In genomic region chr3:197558000-197558399, GRCh38 we compare ENCODE assay signal across 22 cellular contexts. TPM values are rescaled to one million over a fixed set of nuclear protein-coding genes. Genes with fewer than 3 reads are reported as not detected.
DNase-seq lines count a peak whose midpoint lies in the region; ATAC-seq and TF ChIP-seq lines count a peak whose summit lies in the region.
"Had no signal": no experiment of that assay in that cellular context is flagged by ENCODE, and none has a peak within 500 bp of the region (broad histone marks: within the 10 kb centered on the region; RNA-seq: fewer than 3 reads in every experiment).

No MANE protein-coding gene starts in this region.

- H3K4me3 ChIP-seq in Caco-2 (ENCODE audit: low read depth, low read length) (no peak overlapping the region), SK-N-SH (ENCODE audit: low read depth in 2 of 2, low read length in 1 of 2) (no peak overlapping the region)
- H3K4me3 ChIP-seq: spleen, vagina had no signal

- H2AFZ ChIP-seq in SK-N-SH (ENCODE audit: low read depth), result no peak overlapping the region

- intact Hi-C loops in Caco-2 (cut with micrococcal nuclease; ENCODE audit: unreplicated experiment), result no loop called here

- peaks cover 12% of the 10 kb centered on the region for H3K36me3 Mint-ChIP-seq in Caco-2 (ENCODE audit: insufficient read depth, unreplicated experiment)
- peaks cover under 1% of the 10 kb centered on the region for H3K36me3 Mint-ChIP-seq in nephron (ENCODE audit: low read depth)

- H3K27me3 ChIP-seq in Caco-2 (replicated peaks; ENCODE audit: control insufficient read depth, insufficient read depth, low read length), result no peaks in the 10 kb centered on the region
- H3K27me3 ChIP-seq in SK-N-SH (ENCODE audit: insufficient read depth), result peaks cover 14% of the 10 kb centered on the region; the same call in 1 of the 2 replicates
- H3K27me3 ChIP-seq: vagina had no signal

- H3K9me2 ChIP-seq in SK-N-SH, result no peaks in the 10 kb centered on the region

- H3K4me1 Mint-ChIP-seq in Caco-2 (ENCODE audit: low read depth, unreplicated experiment), result peaks cover 29% of the 10 kb centered on the region
- H3K4me1 Mint-ChIP-seq in nephron, result peaks cover 6% of the 10 kb centered on the region

- H3K4me1 ChIP-seq in Caco-2, result peaks cover 30% of the 10 kb centered on the region
- H3K4me1 ChIP-seq in SK-N-SH (ENCODE audit: control insufficient read depth in 1 of 2, insufficient read depth in 2 of 2, low read depth in 1 of 2, low read length in 1 of 2), result peaks cover 0 to 7% of the 10 kb centered on the region in 2 experiments; a peak in 1 of 4 replicates

- H3K27me3 Mint-ChIP-seq in Caco-2 (ENCODE audit: insufficient read depth, unreplicated experiment), result no peaks in the 10 kb centered on the region
- H3K27me3 Mint-ChIP-seq in nephron (ENCODE audit: low read depth), result peaks cover 42% of the 10 kb centered on the region

- peak; percentile 28 for DNase-seq in NCI-H748 (lab: John Stamatoyannopoulos, UW; ENCODE audit: unreplicated experiment)
- no peak for DNase-seq in NCI-H748 treated with DMSO at 0.1 percent for 48 hours (lab: John Stamatoyannopoulos, UW)
- peak in 1 of 2 experiments; percentile 27 for DNase-seq in Caco-2
- peak; percentile 71 for DNase-seq in NCI-H510A treated with DMSO at 0.1 percent for 48 hours (lab: John Stamatoyannopoulos, UW)
- DNase-seq in SK-N-SH, result no peak
- DNase-seq in HCEC 1CT, result no peak
- DNase-seq: activated effector memory CD4-positive, alpha-beta T cell treated with anti-CD3 and anti-CD28 coated beads, Interleukin-2, amount 50 U/mL, for 16 hours; effector CD8-positive, alpha-beta T cell; erythroblast; H9; left cardiac atrium; mesenchymal stem cell; NCI-H1694 treated with DMSO at 0.1 percent for 48 hours; nucleus accumbens; spleen; stimulated activated CD4-positive, alpha-beta T cell treated with anti-CD3 and anti-CD28 coated beads, Interleukin-4, amount 100 ng/mL, for 1 hour; stimulated activated naive B cell treated with anti-CD40 and anti-IgM and Interleukin-4, amounts not matched to agents 10 μg/mL and 1 μg/mL and 100 μg/mL, for 72 hours had no signal

- WGBS in SK-N-SH (ENCODE audit: low lambda C conversion rate), result 95% methylated on average over 2 of the region's 2 CpGs

- no peaks in the 10 kb centered on the region for H3K36me3 ChIP-seq in Caco-2 (ENCODE audit: control insufficient read depth, insufficient read depth, low read length)
- H3K36me3 ChIP-seq in SK-N-SH (replicated peaks in 1 of 2; ENCODE audit: control insufficient read depth in 1 of 2, insufficient read depth in 2 of 2, low read length in 1 of 2), result no peaks in the 10 kb centered on the region
- H3K36me3 ChIP-seq: spleen, vagina had no signal

- no peaks in the 10 kb centered on the region for H3K79me2 ChIP-seq in SK-N-SH (ENCODE audit: insufficient read depth)

- TF ChIP-seq EP300 in SK-N-SH (IDR thresholded peaks at IDR 0.05; ENCODE audit: borderline replicate concordance in 1 of 2, low read depth in 1 of 2, low read length in 1 of 2), result no peak

- H3K27ac ChIP-seq in SK-N-SH (ENCODE audit: low read depth in 2 of 2, low read length in 1 of 2), result no peak overlapping the region
- H3K27ac ChIP-seq: KMS-11, spleen, vagina had no signal

- peaks cover 6% of the 10 kb centered on the region for H3F3A ChIP-seq in SK-N-SH (replicated peaks; ENCODE audit: insufficient read depth)

- TF ChIP-seq CTCF in Caco-2 (IDR thresholded peaks at IDR 0.05; ENCODE audit: insufficient read depth in 1 of 2, low read depth in 1 of 2, low read length in 1 of 2, severe bottlenecking in 1 of 2, unreplicated experiment in 1 of 2) (no peak), nephron (IDR thresholded peaks at IDR 0.05; ENCODE audit: unreplicated experiment in 3 of 3) (no peak), SK-N-SH (IDR thresholded peaks at IDR 0.05) (no peak)

- BruUV-seq in Caco-2 (replicated peaks; lab: Mats Ljungman, UMichigan), result no TSS peak

- H3K27ac Mint-ChIP-seq in Caco-2 (ENCODE audit: unreplicated experiment) (no peak overlapping the region), nephron (peak overlapping the region in 1 of 3 experiments; percentile 29)
- H3K27ac Mint-ChIP-seq: H9; stimulated activated naive B cell treated with anti-CD40 and anti-IgM and Interleukin-4, amounts not matched to agents 10 μg/mL and 1 μg/mL and 100 μg/mL, for 72 hours had no signal

- CTCF ChIA-PET in Caco-2 (lab: Charles Lee), result no interaction called here
- CTCF ChIA-PET in SK-N-SH (lab: Yijun Ruan, JAX), result interaction anchor here (0.6 to 1.4 kb wide), 4 partner anchors 30 to 301 kb away, joined by 3 to 8 read pairs (median 3); no protein-coding TSS in a partner anchor

- H3K9me3 ChIP-seq in Caco-2 (no peaks in the 10 kb centered on the region; the same call in 1 of the 2 replicates), SK-N-SH (0 out of 2 replicates have a peak, but pooled peaks cover under 1% of the 10 kb centered on the region)
- H3K9me3 ChIP-seq: vagina had no signal

- no peak for TF ChIP-seq RAD21 in SK-N-SH (IDR thresholded peaks at IDR 0.05; ENCODE audit: low read length)

- H3K4me3 Mint-ChIP-seq in Caco-2 (ENCODE audit: unreplicated experiment), result peak overlapping the region; percentile 17
- H3K4me3 Mint-ChIP-seq in nephron, result peak overlapping the region; percentile 1 to 26 (median 22)
- H3K4me3 Mint-ChIP-seq: H9 had no signal

- no peak overlapping the region for H3K9ac ChIP-seq in SK-N-SH
- H3K9ac ChIP-seq: KMS-11 had no signal

- POLR2A ChIA-PET in Caco-2 (lab: Charles Lee), result no interaction called here
- POLR2A ChIA-PET in SK-N-SH (lab: Yijun Ruan, JAX), result no interaction called here

- H3K4me2 ChIP-seq in SK-N-SH, result no peak overlapping the region
- H3K4me2 ChIP-seq: KMS-11 had no signal

- no peaks in the 10 kb centered on the region for H4K20me1 ChIP-seq in SK-N-SH (ENCODE audit: insufficient read depth)

- ATAC-seq in HG02678 (IDR thresholded peaks at IDR 0.05; ENCODE audit: unreplicated experiment), result no peak
- ATAC-seq: left cardiac atrium; SK-N-SH treated with all-trans-retinoic acid at 6 μM for 48 hours; stimulated activated naive B cell treated with anti-CD40 and anti-IgM and Interleukin-4, amounts not matched to agents 10 μg/mL and 1 μg/mL and 100 μg/mL, for 72 hours had no signal

- H3K9me3 Mint-ChIP-seq in Caco-2 (ENCODE audit: unreplicated experiment) (peaks cover 15% of the 10 kb centered on the region), nephron (peaks cover 9% of the 10 kb centered on the region)
- H3K9me3 Mint-ChIP-seq: stimulated activated naive B cell treated with anti-CD40 and anti-IgM and Interleukin-4, amounts not matched to agents 10 μg/mL and 1 μg/mL and 100 μg/mL, for 72 hours had no signal

TF ChIP-seq in SK-N-SH, 30 proteins besides CTCF, POLR2A, EP300 and RAD21:
- TF ChIP-seq FOSL2 (IDR thresholded peaks at IDR 0.05; ENCODE audit: borderline replicate concordance, low read depth), result no peak
- no peak for TF ChIP-seq REST (IDR thresholded peaks at IDR 0.05; ENCODE audit: low read depth, low read length)
- no peak for TF ChIP-seq RXRA (IDR thresholded peaks at IDR 0.05; ENCODE audit: borderline replicate concordance, low read depth)
- TF ChIP-seq RFX5 (IDR thresholded peaks at IDR 0.05; ENCODE audit: low read length), result no peak
- TF ChIP-seq NRF1 (IDR thresholded peaks at IDR 0.05; ENCODE audit: low read depth, low read length), result no peak
- no peak for TF ChIP-seq FOXM1 (IDR thresholded peaks at IDR 0.05; ENCODE audit: low read depth)
TF ChIP-seq in SK-N-SH: peak in this region for 0.

RNA-seq across cellular contexts. Expression of gene BDH1, which starts 2.2 kb away (rescaled TPM):
- 41.8 and 43.8 TPM in 2 replicates for total RNA-seq in Caco-2 (2022)
- 19.7 and 19.8 TPM in 2 replicates for polyA plus RNA-seq in SK-N-SH (2012; rRNA removed)
- polyA plus RNA-seq in SK-N-SH (2012; cell fraction: cytosol; rRNA removed), result 11.1 and 16.2 TPM in 2 replicates
- polyA plus RNA-seq in SK-N-SH (2012; cell fraction: nucleus; rRNA removed), result 52.5 and 53.5 TPM in 2 replicates

Comparison
In these comparisons a context has a peak if more than half of its experiments do, and no peak if none do; other contexts are left out.
1. DNase-seq: peak in NCI-H748 (single experiment) and NCI-H510A treated with DMSO at 0.1 percent for 48 hours (single experiment); none in NCI-H748 treated with DMSO at 0.1 percent for 48 hours (single experiment), SK-N-SH (single experiment) and HCEC 1CT (single experiment).